In genomic region chr20:5716953-5717352, GRCh38 we compare ENCODE assay signal across 21 cellular contexts. TPM values are rescaled to one million over a fixed set of nuclear protein-coding genes. Genes with fewer than 3 reads are reported as not detected.
A peak's percentile ranks its signal among the peaks of the same experiment; 100 is the strongest.
DNase-seq lines count a peak whose midpoint lies in the region; ATAC-seq and TF ChIP-seq lines count a peak whose summit lies in the region.
"Had no signal": no experiment of that assay in that cellular context is flagged by ENCODE, and none has a peak within 500 bp of the region (broad histone marks: within the 10 kb centered on the region; RNA-seq: fewer than 3 reads in every experiment).

No MANE protein-coding gene starts in this region.

- H3K36me3 Mint-ChIP-seq in CD4-positive, alpha-beta memory T cell = peaks cover 0 to 1% of the 10 kb centered on the region in 2 donors
- H3K36me3 Mint-ChIP-seq in T-helper 17 cell (ENCODE audit: low read depth) = no peaks in the 10 kb centered on the region
- peaks cover 9% of the 10 kb centered on the region for H3K36me3 Mint-ChIP-seq in central memory CD8-positive, alpha-beta T cell (ENCODE audit: insufficient read depth)
- H3K36me3 Mint-ChIP-seq in naive thymus-derived CD4-positive, alpha-beta T cell = peaks cover 0 to 5% (median 0%) of the 10 kb centered on the region in 5 donors
- H3K36me3 Mint-ChIP-seq: CD4-positive, CD25-positive, alpha-beta regulatory T cell; CD8-positive, alpha-beta T cell had no signal

- H3K4me3 Mint-ChIP-seq in CD4-positive, alpha-beta memory T cell = no peak overlapping the region
- no peak overlapping the region for H3K4me3 Mint-ChIP-seq in T-helper 17 cell
- no peak overlapping the region for H3K4me3 Mint-ChIP-seq in central memory CD8-positive, alpha-beta T cell
- no peak overlapping the region for H3K4me3 Mint-ChIP-seq in naive thymus-derived CD4-positive, alpha-beta T cell
- H3K4me3 Mint-ChIP-seq: CD14-positive monocyte; CD8-positive, alpha-beta T cell had no signal

- DNase-seq in CD4-positive, alpha-beta memory T cell = no peak
- DNase-seq in T-helper 17 cell (no peak), SK-N-DZ (ENCODE audit: low spot score) (no peak), GM03348 (ENCODE audit: low spot score) (no peak), testis (no peak)
- DNase-seq in central memory CD8-positive, alpha-beta T cell (ENCODE audit: low spot score in 2 of 2) = no peak
- no peak for DNase-seq in naive thymus-derived CD4-positive, alpha-beta T cell
- DNase-seq: 8988T; ACHN; BE2C; C1 segment of cervical spinal cord; Caco-2; Calu3; CD4-positive, CD25-positive, alpha-beta regulatory T cell; CD8-positive, alpha-beta T cell; DMS79 treated with DMSO at 0.1 percent for 48 hours; GF-D8 had no signal

- H3K9me3 ChIP-seq in CD4-positive, alpha-beta memory T cell (ENCODE audit: control insufficient read depth in 1 of 2, low read length in 2 of 2) = no peaks in the 10 kb centered on the region
- H3K9me3 ChIP-seq in T-helper 17 cell (ENCODE audit: control insufficient read depth, low read length, poor library complexity, severe bottlenecking) (no peaks in the 10 kb centered on the region), testis (no peaks in the 10 kb centered on the region)
- H3K9me3 ChIP-seq in naive thymus-derived CD4-positive, alpha-beta T cell (ENCODE audit: control insufficient read depth in 2 of 3, low read length in 3 of 3) = no peaks in the 10 kb centered on the region
- H3K9me3 ChIP-seq: BE2C, BLaER1, Caco-2 had no signal

- H3K27ac ChIP-seq in CD4-positive, alpha-beta memory T cell (ENCODE audit: low read depth, low read length) = no peak overlapping the region
- H3K27ac ChIP-seq in naive thymus-derived CD4-positive, alpha-beta T cell (ENCODE audit: low read depth, low read length) = no peak overlapping the region
- no peak overlapping the region for H3K27ac ChIP-seq in testis
- H3K27ac ChIP-seq: BLaER1 had no signal

- no peaks in the 10 kb centered on the region for H3K27me3 ChIP-seq in CD4-positive, alpha-beta memory T cell (ENCODE audit: insufficient read depth, low read length)
- no peaks in the 10 kb centered on the region for H3K27me3 ChIP-seq in naive thymus-derived CD4-positive, alpha-beta T cell (ENCODE audit: control insufficient read depth in 2 of 2, insufficient read depth in 2 of 2, low read length in 2 of 2)
- no peaks in the 10 kb centered on the region for H3K27me3 ChIP-seq in testis
- H3K27me3 ChIP-seq: BLaER1 had no signal

- peaks cover 37 to 46% (median 40%) of the 10 kb centered on the region in 4 donors for H3K4me1 Mint-ChIP-seq in CD4-positive, alpha-beta memory T cell
- H3K4me1 Mint-ChIP-seq in T-helper 17 cell = peaks cover 30% of the 10 kb centered on the region
- H3K4me1 Mint-ChIP-seq in central memory CD8-positive, alpha-beta T cell = peaks cover 16% of the 10 kb centered on the region
- H3K4me1 Mint-ChIP-seq in naive thymus-derived CD4-positive, alpha-beta T cell = peaks cover 15 to 60% (median 54%) of the 10 kb centered on the region in 7 donors

- H3K27me3 Mint-ChIP-seq in CD4-positive, alpha-beta memory T cell = peaks cover 0 to 2% of the 10 kb centered on the region in 2 donors
- no peaks in the 10 kb centered on the region for H3K27me3 Mint-ChIP-seq in T-helper 17 cell
- no peaks in the 10 kb centered on the region for H3K27me3 Mint-ChIP-seq in central memory CD8-positive, alpha-beta T cell
- peaks cover 0 to 4% (median 0%) of the 10 kb centered on the region in 5 donors for H3K27me3 Mint-ChIP-seq in naive thymus-derived CD4-positive, alpha-beta T cell

- H3K36me3 ChIP-seq in CD4-positive, alpha-beta memory T cell (ENCODE audit: insufficient read depth, low read length) = no peaks in the 10 kb centered on the region
- no peaks in the 10 kb centered on the region for H3K36me3 ChIP-seq in naive thymus-derived CD4-positive, alpha-beta T cell (ENCODE audit: control insufficient read depth in 2 of 3, insufficient read depth in 3 of 3, low read length in 3 of 3)
- no peaks in the 10 kb centered on the region for H3K36me3 ChIP-seq in testis (ENCODE audit: low read depth, missing control alignments)
- H3K36me3 ChIP-seq: BE2C, BLaER1 had no signal

- ATAC-seq in T-helper 17 cell (no peak), GM21723 (IDR thresholded peaks at IDR 0.05; ENCODE audit: unreplicated experiment) (no peak)
- no peak for ATAC-seq in central memory CD8-positive, alpha-beta T cell (replicated peaks; ENCODE audit: extremely low read depth, poor library complexity, severe bottlenecking)
- no peak for ATAC-seq in naive thymus-derived CD4-positive, alpha-beta T cell
- ATAC-seq: CD8-positive, alpha-beta T cell; GM12878 had no signal

- no peak for TF ChIP-seq POLR2A in testis (IDR thresholded peaks at IDR 0.05)

- CTCF ChIA-PET in CD4-positive, alpha-beta memory T cell (lab: Charles Lee; ENCODE audit: partially characterized antibody) = interaction anchor here (1.0 kb wide), 1 partner anchor 75 kb away, joined by 3 read pairs; no protein-coding TSS in a partner anchor
- CTCF ChIA-PET in naive thymus-derived CD4-positive, alpha-beta T cell (lab: Charles Lee) = interaction anchor here (1.6 kb wide), 1 partner anchor 70 kb away, joined by 4 read pairs; no protein-coding TSS in a partner anchor

- POLR2A ChIA-PET in CD4-positive, alpha-beta memory T cell (lab: Charles Lee; ENCODE audit: partially characterized antibody) = no interaction called here
- POLR2A ChIA-PET in naive thymus-derived CD4-positive, alpha-beta T cell (lab: Charles Lee) = no interaction called here

- H3K4me3 ChIP-seq in CD4-positive, alpha-beta memory T cell (ENCODE audit: low read length in 2 of 2) = no peak overlapping the region
- H3K4me3 ChIP-seq in naive thymus-derived CD4-positive, alpha-beta T cell (ENCODE audit: low read length) = no peak overlapping the region
- H3K4me3 ChIP-seq in testis = no peak overlapping the region
- H3K4me3 ChIP-seq: BLaER1, GM12878 had no signal

- TF ChIP-seq CTCF in testis (IDR thresholded peaks at IDR 0.05) = no peak

- peak overlapping the region; percentile 62 to 100 (median 97) for H3K27ac Mint-ChIP-seq in CD4-positive, alpha-beta memory T cell
- peak overlapping the region; percentile 97 for H3K27ac Mint-ChIP-seq in T-helper 17 cell
- H3K27ac Mint-ChIP-seq in central memory CD8-positive, alpha-beta T cell (ENCODE audit: low read depth) = peak overlapping the region; percentile 98
- H3K27ac Mint-ChIP-seq in naive thymus-derived CD4-positive, alpha-beta T cell = peak overlapping the region in 8 of 9 donors; percentile 19 to 100 (median 91)
- H3K27ac Mint-ChIP-seq: CD8-positive, alpha-beta T cell had no signal

- peaks cover 0 to 11% (median 2%) of the 10 kb centered on the region in 8 donors for H3K9me3 Mint-ChIP-seq in CD4-positive, alpha-beta memory T cell
- H3K9me3 Mint-ChIP-seq in central memory CD8-positive, alpha-beta T cell = no peaks in the 10 kb centered on the region
- H3K9me3 Mint-ChIP-seq in naive thymus-derived CD4-positive, alpha-beta T cell = peaks cover 0 to 10% (median 3%) of the 10 kb centered on the region in 11 donors

- intact Hi-C loops in CD4-positive, alpha-beta memory T cell (cut with micrococcal nuclease) = no loop called here
- intact Hi-C loops in naive thymus-derived CD4-positive, alpha-beta T cell (cut with micrococcal nuclease) = loop anchor here in 1 of 2 donors (10.0 kb wide), 2 partner anchors 592 to 902 kb away; partner anchors contain the start of gene CDS2
- intact Hi-C loops in testis (cut with DNase I; ENCODE audit: low total_unique reads) = no loop called here

- WGBS in testis, 2 donors = 96 to 97% methylated on average over 4 of the region's 4 CpGs

- H3K4me1 ChIP-seq in CD4-positive, alpha-beta memory T cell (ENCODE audit: insufficient read depth, low read length) = peaks cover 37% of the 10 kb centered on the region
- peaks cover 21 to 28% of the 10 kb centered on the region in 2 donors for H3K4me1 ChIP-seq in naive thymus-derived CD4-positive, alpha-beta T cell (ENCODE audit: control insufficient read depth in 2 of 2, insufficient read depth in 2 of 2, low read length in 2 of 2)
- H3K4me1 ChIP-seq in testis = no peaks in the 10 kb centered on the region
- H3K4me1 ChIP-seq: BE2C had no signal

RNA-seq across cellular contexts. Expression of gene SHLD1, which starts 33.2 kb away (rescaled TPM):
- total RNA-seq in CD4-positive, alpha-beta memory T cell = 10 to 100 TPM; 13.6 to 16.3 TPM
- polyA plus RNA-seq in CD4-positive, alpha-beta memory T cell = 10 to 100 TPM; 20.2 to 22.0 TPM
- total RNA-seq in T-helper 17 cell (1 to 10 TPM; 9.2 to 9.4 TPM), testis (1 to 10 TPM; 2.2 to 6.0 TPM)
- 10 to 100 TPM; 12.1 to 14.2 (median 13.2) TPM for total RNA-seq in naive thymus-derived CD4-positive, alpha-beta T cell
- polyA plus RNA-seq in naive thymus-derived CD4-positive, alpha-beta T cell = 10 to 100 TPM; 17.7 to 20.7 TPM
- polyA plus RNA-seq in SK-N-DZ (2014; cell fraction: cytosol; rRNA removed) = 7.1 and 7.9 TPM in 2 replicates
- 3.5 and 3.6 TPM in 2 replicates for polyA plus RNA-seq in SK-N-DZ (2014; cell fraction: nucleus; rRNA removed)
- 5.4 TPM for polyA plus RNA-seq in testis (ENCODE audit: insufficient read depth, low read depth, low replicate concordance)
